Comparison of ENCODE assay signal across 10 cellular contexts in genomic region chr4:183838987-183839712, GRCh38.
A peak's percentile ranks its signal among the peaks of the same experiment; 100 is the strongest.
DNase-seq lines count a peak whose midpoint lies in the region; TF ChIP-seq lines count a peak whose summit lies in the region.
"Had no signal": no experiment of that assay in that cellular context is flagged by ENCODE, and none has a peak within 500 bp of the region (broad histone marks: within the 10 kb centered on the region; RNA-seq: fewer than 3 reads in every experiment).

No MANE protein-coding gene starts in this region.

- H3K4me3 ChIP-seq in AG09309 (ENCODE audit: control insufficient read depth, low read depth, low read length): no peak overlapping the region
- no peak overlapping the region for H3K4me3 ChIP-seq in suprapubic skin

- no peaks in the 10 kb centered on the region for H3K9me3 ChIP-seq in suprapubic skin

- no peak for TF ChIP-seq POLR2A in suprapubic skin (IDR thresholded peaks at IDR 0.05)

- no peak for DNase-seq in AG09309 (ENCODE audit: low read depth)
- peak; percentile 27 for DNase-seq in KBM-7
- peak; percentile 60 for DNase-seq in astrocyte of the hippocampus (ENCODE audit: low read depth, low spot score)
- peak; percentile 9 for DNase-seq in kidney glomerular epithelial cell (lab: John Stamatoyannopoulos, UW)
- no peak for DNase-seq in NCI-H146 treated with DMSO at 0.1 percent for 48 hours (lab: John Stamatoyannopoulos, UW; ENCODE audit: unreplicated experiment)
- no peak for DNase-seq in activated CD8-positive, alpha-beta memory T cell treated with anti-CD3 and anti-CD28 coated beads, Interleukin-2, amount 50 U/mL, for 48 hours
- DNase-seq in suprapubic skin (ENCODE audit: low spot score in 2 of 2): no peak
- no peak for DNase-seq in NCI-H446 (lab: John Stamatoyannopoulos, UW)

- H3K27ac ChIP-seq in suprapubic skin: no peak overlapping the region
- H3K27ac ChIP-seq: epithelial cell of prostate, parathyroid adenoma had no signal

- TF ChIP-seq EP300 in suprapubic skin (IDR thresholded peaks at IDR 0.05): no peak

- 62% methylated on average over 16 of the region's 16 CpGs for WGBS in suprapubic skin

- peaks cover 2% of the 10 kb centered on the region for H3K4me1 ChIP-seq in suprapubic skin
- H3K4me1 ChIP-seq: parathyroid adenoma had no signal

- in situ Hi-C loops in KBM-7 (cut with MboI; ENCODE audit: low pct_unique_long_range_greater_than_20kb, low sequenced_read_pairs): no loop called here

- TF ChIP-seq CTCF in AG09309 (IDR thresholded peaks at IDR 0.05; ENCODE audit: control insufficient read depth, insufficient read depth, low read depth, low read length, missing control alignments) (peak; percentile 20), suprapubic skin (IDR thresholded peaks at IDR 0.05) (no peak)

- no peaks in the 10 kb centered on the region for H3K27me3 ChIP-seq in suprapubic skin

- H3K36me3 ChIP-seq in suprapubic skin: no peaks in the 10 kb centered on the region

Comparison
In these comparisons a context has a peak if more than half of its experiments do, and no peak if none do; other contexts are left out.
1. DNase-seq: peak in KBM-7 (single experiment), astrocyte of the hippocampus (single experiment) and kidney glomerular epithelial cell (single experiment); none in AG09309 (single experiment), NCI-H146 treated with DMSO at 0.1 percent for 48 hours (single experiment), activated CD8-positive, alpha-beta memory T cell treated with anti-CD3 and anti-CD28 coated beads, Interleukin-2, amount 50 U/mL, for 48 hours (single experiment), suprapubic skin (0 of 2) and NCI-H446 (0 of 2).